ENCODE assay signal across 13 cellular contexts in genomic region chr13:110106726-110107125, GRCh38.
A peak's percentile ranks its signal among the peaks of the same experiment; 100 is the strongest.
DNase-seq lines count a peak whose midpoint lies in the region; ATAC-seq and TF ChIP-seq lines count a peak whose summit lies in the region.
"Had no signal": no experiment of that assay in that cellular context is flagged by ENCODE, and none has a peak within 500 bp of the region (broad histone marks: within the 10 kb centered on the region; RNA-seq: fewer than 3 reads in every experiment).

No MANE protein-coding gene starts in this region.

- H4K8ac ChIP-seq in IMR-90 (ENCODE audit: low read depth in 2 of 2, low read length in 2 of 2) (no peak overlapping the region), mesendoderm (ENCODE audit: low read depth, low read length) (no peak overlapping the region)

- H3K23ac ChIP-seq in IMR-90 (ENCODE audit: low read depth, low read length): 0 out of 2 replicates have a peak overlapping the region, but pooled peaks have one; percentile 8
- no peak overlapping the region for H3K23ac ChIP-seq in mesendoderm (ENCODE audit: low read length)

- peaks cover 5% of the 10 kb centered on the region; the same call in 1 of the 2 replicates for H3K9me3 ChIP-seq in IMR-90 (ENCODE audit: control insufficient read depth, insufficient read depth, low read length)
- H3K9me3 ChIP-seq in stomach smooth muscle (ENCODE audit: control insufficient read depth in 2 of 2, low read length in 2 of 2): peaks cover 0 to 5% of the 10 kb centered on the region in 2 donors

- H3K56ac ChIP-seq in IMR-90 (ENCODE audit: extremely low read depth, insufficient read depth, low read length) (no peak overlapping the region), mesendoderm (ENCODE audit: low read length) (no peak overlapping the region)

- H4K20me1 ChIP-seq in IMR-90 (ENCODE audit: insufficient read depth, low read length): no peaks in the 10 kb centered on the region

- H3K27ac ChIP-seq in IMR-90 (ENCODE audit: insufficient read depth, low read length) (no peak overlapping the region), stomach smooth muscle (ENCODE audit: low read length) (peak overlapping the region; percentile 86), mesendoderm (ENCODE audit: low read depth, low read length) (no peak overlapping the region)
- H3K27ac ChIP-seq: cardiac muscle cell, HL-60 had no signal

- H3K4me3 ChIP-seq in IMR-90 (ENCODE audit: insufficient read depth, low read depth, low read length): no peak overlapping the region
- peak overlapping the region in 1 of 2 donors; percentile 15 for H3K4me3 ChIP-seq in stomach smooth muscle (ENCODE audit: low read length in 2 of 2)
- no peak overlapping the region for H3K4me3 ChIP-seq in mesendoderm (ENCODE audit: low read length)
- H3K4me3 ChIP-seq: cardiac muscle cell had no signal

- H3K4me2 ChIP-seq in IMR-90 (ENCODE audit: low read depth, low read length) (no peak overlapping the region), mesendoderm (ENCODE audit: low read length) (no peak overlapping the region)

- intact Hi-C loops in IMR-90 (cut with micrococcal nuclease): loop anchor here (5.0 kb wide), 3 partner anchors 89 to 1189 kb away; no protein-coding TSS in a partner anchor

- H3K9me1 ChIP-seq in IMR-90 (ENCODE audit: insufficient read depth, low read length): peaks cover 7% of the 10 kb centered on the region

- dilution Hi-C loops in IMR-90 (cut with HindIII; ENCODE audit: low sequenced_read_pairs, unreplicated experiment): loop anchor here (25.0 kb wide), 1 partner anchor 319 kb away; the partner anchor contains the start of gene IRS2

- no peak overlapping the region; the same call in 1 of the 2 replicates for H3K18ac ChIP-seq in IMR-90 (ENCODE audit: low read depth, low read length)
- H3K18ac ChIP-seq in mesendoderm (ENCODE audit: low read length): no peak overlapping the region

- peaks cover 9% of the 10 kb centered on the region for H3K4me1 ChIP-seq in IMR-90 (ENCODE audit: control insufficient read depth, insufficient read depth, low read length)
- H3K4me1 ChIP-seq in stomach smooth muscle (ENCODE audit: control insufficient read depth, insufficient read depth, low read length): peaks cover 44% of the 10 kb centered on the region
- no peaks in the 10 kb centered on the region for H3K4me1 ChIP-seq in mesendoderm (ENCODE audit: control insufficient read depth, low read depth, low read length)

- H2BK5ac ChIP-seq in IMR-90 (ENCODE audit: low read depth, low read length, poor library complexity, severe bottlenecking): no peak overlapping the region
- H2BK5ac ChIP-seq in mesendoderm (ENCODE audit: low read length): no peak overlapping the region

- no peak overlapping the region for H3K14ac ChIP-seq in IMR-90 (replicated peaks; ENCODE audit: low read depth, low read length)

- in situ Hi-C loops in IMR-90 (cut with MboI; ENCODE audit: low sequenced_read_pairs) (loop anchor here (5.0 to 25.0 kb wide), 4 partner anchors 319 to 1144 kb away; partner anchors contain the start of gene IRS2), GM13977 (cut with MboI; ENCODE audit: low pct_unique_long_range_greater_than_20kb, low sequenced_read_pairs, unreplicated experiment) (loop anchor here (25.0 kb wide), 1 partner anchor 1144 kb away; no protein-coding TSS in a partner anchor)

- H3K9ac ChIP-seq in IMR-90 (ENCODE audit: low read depth, low read length) (no peak overlapping the region), stomach smooth muscle (ENCODE audit: low read length in 2 of 2) (peak overlapping the region; percentile 49 to 76), mesendoderm (ENCODE audit: low read length) (no peak overlapping the region)

- no peak; the same call in 1 of the 2 replicates for ATAC-seq in IMR-90 (ENCODE audit: low read depth)
- ATAC-seq: PC-3, T-helper 17 cell had no signal

- WGBS in IMR-90 (ENCODE audit: extremely low coverage in 2 of 2, insufficient read length in 1 of 2), 2 experiments: 94% methylated on average over 3 of the region's 7 CpGs; no CpG with 5 or more reads in 1 of the 2 experiments
- no CpG with 5 or more reads among the region's 7 CpGs for WGBS in mesendoderm (ENCODE audit: extremely low coverage, insufficient coverage, low lambda C conversion rate)

- H3K4ac ChIP-seq in IMR-90 (ENCODE audit: low read depth, low read length) (peak overlapping the region; percentile 11), mesendoderm (ENCODE audit: low read depth, low read length) (no peak overlapping the region)

- H2AK5ac ChIP-seq in IMR-90 (ENCODE audit: low read depth, low read length) (peak overlapping the region; percentile 7; the same call in 1 of the 2 replicates), mesendoderm (ENCODE audit: low read length) (no peak overlapping the region)

- DNase-seq in IMR-90: no peak
- peak; percentile 5 for DNase-seq in cerebellum (ENCODE audit: low spot score)
- peak; percentile 37 for DNase-seq in kidney glomerular epithelial cell (lab: John Stamatoyannopoulos, UW)
- no peak for DNase-seq in GM13977 (ENCODE audit: low spot score)
- no peak for DNase-seq in stimulated activated CD4-positive, alpha-beta T cell treated with anti-CD3 and anti-CD28 coated beads, Interleukin-2, amount 100 ng/mL, for 48 hours
- no peak for DNase-seq in mesendoderm
- DNase-seq: activated effector memory CD4-positive, alpha-beta T cell treated with anti-CD3 and anti-CD28 coated beads, Interleukin-2, amount 50 U/mL, for 16 hours; PC-3; stimulated activated CD4-positive, alpha-beta T cell treated with anti-CD3 and anti-CD28 coated beads, Interleukin-4, amount 100 ng/mL, for 1 hour; T-helper 17 cell had no signal

- BruUV-seq in IMR-90 (replicated peaks; lab: Mats Ljungman, UMichigan): no TSS peak

- no peak overlapping the region for H2AK9ac ChIP-seq in IMR-90 (replicated peaks; ENCODE audit: low read depth, low read length, poor library complexity)

- peak overlapping the region; percentile 43 for H2BK120ac ChIP-seq in IMR-90 (ENCODE audit: low read depth, low read length)
- no peak overlapping the region for H2BK120ac ChIP-seq in mesendoderm (ENCODE audit: low read depth, low read length)

- H3K36me3 ChIP-seq in IMR-90 (ENCODE audit: control insufficient read depth, insufficient read depth, low read length) (no peaks in the 10 kb centered on the region), stomach smooth muscle (ENCODE audit: control insufficient read depth in 2 of 2, insufficient read depth in 2 of 2, low read length in 2 of 2) (no peaks in the 10 kb centered on the region), mesendoderm (ENCODE audit: control insufficient read depth, insufficient read depth, low read length) (no peaks in the 10 kb centered on the region)
- H3K36me3 ChIP-seq: cardiac muscle cell had no signal

- H3K79me1 ChIP-seq in IMR-90 (ENCODE audit: low read depth in 1 of 2, low read length in 2 of 2): no peaks in the 10 kb centered on the region; a peak in 1 of 4 replicates
- H3K79me1 ChIP-seq in mesendoderm (ENCODE audit: low read length): no peaks in the 10 kb centered on the region

- H3K27me3 ChIP-seq in IMR-90 (ENCODE audit: control insufficient read depth, insufficient read depth, low read length) (no peaks in the 10 kb centered on the region), stomach smooth muscle (ENCODE audit: control insufficient read depth in 1 of 2, insufficient read depth in 2 of 2, low read length in 2 of 2) (no peaks in the 10 kb centered on the region), mesendoderm (ENCODE audit: insufficient read depth, low read length, poor library complexity) (no peaks in the 10 kb centered on the region)
- H3K27me3 ChIP-seq: cardiac muscle cell had no signal

- H4K91ac ChIP-seq in IMR-90 (ENCODE audit: insufficient read depth, low read depth, low read length): peak overlapping the region; percentile 29; the same call in 1 of the 2 replicates

- peak overlapping the region; percentile 36; the same call in 1 of the 2 replicates for H2BK20ac ChIP-seq in IMR-90 (ENCODE audit: low read depth, low read length)

- POLR2A ChIA-PET in IMR-90 (lab: Charles Lee; ENCODE audit: unreplicated experiment): no interaction called here

- no peak for TF ChIP-seq POLR2A in IMR-90 (IDR thresholded peaks at IDR 0.05; ENCODE audit: low read depth, low read length)

- no peaks in the 10 kb centered on the region for H3K79me2 ChIP-seq in mesendoderm (ENCODE audit: control insufficient read depth, insufficient read depth, low read length)

- CTCF ChIA-PET in IMR-90 (lab: Yijun Ruan, JAX): interaction anchor here (1.0 to 1.2 kb wide), 2 partner anchors 9 to 316 kb away, joined by 3 to 4 read pairs; no protein-coding TSS in a partner anchor

- no peak for TF ChIP-seq RAD21 in IMR-90 (IDR thresholded peaks at IDR 0.05; ENCODE audit: low read length)

- H4K5ac ChIP-seq in IMR-90 (ENCODE audit: low read depth, low read length) (no peak overlapping the region), mesendoderm (ENCODE audit: low read length) (no peak overlapping the region)

- peak overlapping the region; percentile 39 for H2AFZ ChIP-seq in IMR-90 (replicated peaks; ENCODE audit: low read length, poor library complexity)

- TF ChIP-seq CTCF in IMR-90 (conservative IDR thresholded peaks at IDR 0.05; ENCODE audit: low read depth, low read length): no peak
- no peak for TF ChIP-seq CTCF in GM13977 (IDR thresholded peaks at IDR 0.05; ENCODE audit: extremely low read depth, insufficient read depth, missing control alignments)

- H2BK15ac ChIP-seq in IMR-90 (ENCODE audit: low read depth, low read length): peak overlapping the region; percentile 25; the same call in 1 of the 3 replicates
- H2BK15ac ChIP-seq in mesendoderm (replicated peaks; ENCODE audit: low read depth): no peak overlapping the region

TF ChIP-seq in IMR-90, 13 proteins besides CTCF, POLR2A, EP300 and RAD21 (continues in another document):
- TF ChIP-seq SMC3 (IDR thresholded peaks at IDR 0.05; ENCODE audit: low read depth, low read length) (no peak), NFE2L2 (IDR thresholded peaks at IDR 0.05; ENCODE audit: low read depth, low read length) (no peak), CEBPB (IDR thresholded peaks at IDR 0.05; ENCODE audit: low read depth, low read length) (no peak), RCOR1 (IDR thresholded peaks at IDR 0.05; ENCODE audit: insufficient replicate concordance, low read length) (no peak), MAZ (IDR thresholded peaks at IDR 0.05; ENCODE audit: borderline replicate concordance, low read depth, low read length) (no peak), USF2 (IDR thresholded peaks at IDR 0.05; ENCODE audit: low read depth, low read length) (no peak), MAFK (IDR thresholded peaks at IDR 0.05; ENCODE audit: low read depth, low read length) (no peak)

Comparison
In these comparisons a context has a peak if more than half of its experiments do, and no peak if none do; other contexts are left out.
1. DNase-seq: peak in cerebellum (single experiment) and kidney glomerular epithelial cell (single experiment); none in IMR-90 (single experiment), GM13977 (single experiment), stimulated activated CD4-positive, alpha-beta T cell treated with anti-CD3 and anti-CD28 coated beads, Interleukin-2, amount 100 ng/mL, for 48 hours (0 of 2) and mesendoderm (single experiment).
2. H3K9ac ChIP-seq: peak in stomach smooth muscle (2 of 2); none in IMR-90 (single experiment) and mesendoderm (single experiment).